Comparison of ENCODE assay signal across 10 cellular contexts in the genomic region with DNA sequence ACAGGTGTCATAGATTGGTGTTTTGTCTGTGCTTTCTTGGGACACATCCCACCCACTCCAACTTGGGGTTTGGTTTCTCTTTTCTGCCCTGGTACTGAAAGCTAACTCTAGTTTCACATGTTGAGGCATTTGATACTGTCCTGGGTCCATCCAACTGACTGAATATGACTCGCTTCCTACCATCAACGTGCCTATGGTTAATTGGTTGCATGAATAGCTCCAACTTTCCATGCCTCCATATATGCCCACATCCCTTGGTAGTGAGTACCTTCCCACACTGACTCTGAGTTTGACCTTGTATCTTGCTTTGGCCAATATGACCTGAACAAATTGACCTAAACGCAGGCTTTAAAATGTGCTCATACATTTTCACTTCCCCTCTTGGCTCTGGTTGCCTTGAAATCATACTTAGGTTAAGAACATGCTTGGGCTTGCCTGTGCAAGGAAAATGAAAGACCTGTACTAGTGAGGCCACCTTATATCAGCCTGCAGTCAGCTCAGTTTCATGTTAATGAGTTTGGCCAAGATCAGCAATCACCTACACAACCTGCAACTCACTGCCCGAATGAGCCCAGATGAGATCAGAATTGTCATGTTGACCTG.
DNase-seq lines count a peak whose midpoint lies in the region; ATAC-seq and TF ChIP-seq lines count a peak whose summit lies in the region.
"Had no signal": no experiment of that assay in that cellular context is flagged by ENCODE, and none has a peak within 500 bp of the region (broad histone marks: within the 10 kb centered on the region; RNA-seq: fewer than 3 reads in every experiment).

No MANE protein-coding gene starts in this region.

- peak; percentile 31 for DNase-seq in GM10266 (ENCODE audit: extremely low spot score)
- DNase-seq in M059J (ENCODE audit: low read depth), result peak; percentile 53
- DNase-seq in ureter (ENCODE audit: low spot score), result no peak
- no peak for DNase-seq in GF-D8 (lab: John Stamatoyannopoulos, UW)
- DNase-seq in activated CD8-positive, alpha-beta memory T cell treated with anti-CD3 and anti-CD28 coated beads, Interleukin-2, amount 50 U/mL, for 4 hours, result no peak
- no peak for DNase-seq in stimulated activated CD4-positive, alpha-beta T cell treated with anti-CD3 and anti-CD28 coated beads, Interleukin-2, amount 100 ng/mL, for 48 hours
- DNase-seq: naive thymus-derived CD8-positive, alpha-beta T cell; tibial artery had no signal

- peak; percentile 94 for ATAC-seq in GM19395 (IDR thresholded peaks at IDR 0.05; ENCODE audit: unreplicated experiment)
- peak; percentile 80 for ATAC-seq in HG02884 (IDR thresholded peaks at IDR 0.05; ENCODE audit: unreplicated experiment)
- ATAC-seq: naive thymus-derived CD8-positive, alpha-beta T cell had no signal

- no peak for TF ChIP-seq CTCF in GM10266 (IDR thresholded peaks at IDR 0.05; ENCODE audit: control insufficient read depth, insufficient read depth, low read depth, missing control alignments)

Comparison
In these comparisons a context has a peak if more than half of its experiments do, and no peak if none do; other contexts are left out.
1. DNase-seq: peak in GM10266 (single experiment) and M059J (single experiment); none in ureter (single experiment), GF-D8 (single experiment), activated CD8-positive, alpha-beta memory T cell treated with anti-CD3 and anti-CD28 coated beads, Interleukin-2, amount 50 U/mL, for 4 hours (single experiment) and stimulated activated CD4-positive, alpha-beta T cell treated with anti-CD3 and anti-CD28 coated beads, Interleukin-2, amount 100 ng/mL, for 48 hours (0 of 2).